ENCODE assay signal across 8 cellular contexts in genomic region chr19:47601180-47601904, GRCh38. TPM values are rescaled to one million over a fixed set of nuclear protein-coding genes. Genes with fewer than 3 reads are reported as not detected.
DNase-seq lines count a peak whose midpoint lies in the region; ATAC-seq and TF ChIP-seq lines count a peak whose summit lies in the region.

No MANE protein-coding gene starts in this region.

- no peak for TF ChIP-seq CTCF in GM12865 (IDR thresholded peaks at IDR 0.05; ENCODE audit: insufficient read depth, low read depth, low read length, missing control alignments)
- no peak for TF ChIP-seq CTCF in fibroblast of mammary gland (conservative IDR thresholded peaks at IDR 0.05; ENCODE audit: control insufficient read depth, insufficient read depth, low read depth, low read length)
- TF ChIP-seq CTCF in psoas muscle (IDR thresholded peaks at IDR 0.05) = no peak

- DNase-seq in GM12865 (ENCODE audit: low read depth) = peak; percentile 20
- no peak for DNase-seq in SJSA1 (ENCODE audit: low read depth in 1 of 2, low spot score in 2 of 2)
- DNase-seq in fibroblast of mammary gland (ENCODE audit: low read depth) = no peak
- no peak for DNase-seq in psoas muscle
- no peak for DNase-seq in NCI-H524 treated with DMSO at 0.1 percent for 48 hours (lab: John Stamatoyannopoulos, UW)
- DNase-seq in HuH-7 (ENCODE audit: low spot score) = no peak
- DNase-seq in NCI-H1105 (lab: John Stamatoyannopoulos, UW) = no peak

- 72% methylated on average over 17 of the region's 17 CpGs for WGBS in psoas muscle, 3 donors

- H3K27ac ChIP-seq in SJSA1 (no peak overlapping the region), psoas muscle (peak overlapping the region; percentile 88)

- no peaks in the 10 kb centered on the region for H3K9me3 ChIP-seq in SJSA1 (replicated peaks)
- H3K9me3 ChIP-seq in psoas muscle = no peaks in the 10 kb centered on the region

- intact Hi-C loops in psoas muscle (cut with DNase I) = loop anchor here in 1 of 2 donors (5.0 kb wide), 2 partner anchors 89 to 96 kb away; no protein-coding TSS in a partner anchor

- H3K4me1 ChIP-seq in SJSA1 (replicated peaks) = peaks cover 14% of the 10 kb centered on the region
- peaks cover 16% of the 10 kb centered on the region for H3K4me1 ChIP-seq in psoas muscle

- H3K4me3 ChIP-seq in GM12865 (ENCODE audit: low read depth, low read length) (peak overlapping the region; percentile 80), SJSA1 (peak overlapping the region; percentile 43), fibroblast of mammary gland (ENCODE audit: control insufficient read depth, low read depth, low read length) (peak overlapping the region; percentile 67), psoas muscle (peak overlapping the region; percentile 76)

- no peaks in the 10 kb centered on the region for H3K36me3 ChIP-seq in SJSA1
- no peaks in the 10 kb centered on the region for H3K36me3 ChIP-seq in psoas muscle (ENCODE audit: insufficient read depth in 1 of 2, low read depth in 1 of 2)

- ATAC-seq in psoas muscle (no peak), HG02885 (IDR thresholded peaks at IDR 0.05; ENCODE audit: poor library complexity, unreplicated experiment) (no peak)

- no peaks in the 10 kb centered on the region for H3K27me3 ChIP-seq in SJSA1 (replicated peaks)
- H3K27me3 ChIP-seq in psoas muscle (ENCODE audit: insufficient read depth in 3 of 3, low read length in 2 of 3) = no peaks in the 10 kb centered on the region

RNA-seq across cellular contexts. Expression of gene BICRA, which starts 7.6 kb away (rescaled TPM):
- total RNA-seq in SJSA1 (2014; rRNA removed; shearing (Covaris generic)) = 0.66 and 3.5 TPM in 2 replicates
- total RNA-seq in psoas muscle = 10 to 100 TPM in 3 of 4 donors, 1 to 10 TPM in 1; 9.6 to 22.4 (median 13.7) TPM
- polyA plus RNA-seq in psoas muscle = 1 to 10 TPM; 3.1 to 9.9 (median 4.9) TPM

RNA-seq across cellular contexts. Expression of gene ZNF541, which starts 28.4 kb away (rescaled TPM):
- total RNA-seq in SJSA1 (2014; rRNA removed; shearing (Covaris generic)) = not detected in 2 replicates
- total RNA-seq in psoas muscle = under 1 TPM; 0.13 to 0.73 (median 0.32) TPM
- polyA plus RNA-seq in psoas muscle = under 1 TPM; 0.06 to 0.42 (median 0.08) TPM
